In genomic region chr5:124954784-124955183, GRCh38 we compare ENCODE assay signal across 28 cellular contexts.
"Had no signal": no experiment of that assay in that cellular context is flagged by ENCODE, and none has a peak within 500 bp of the region (broad histone marks: within the 10 kb centered on the region; RNA-seq: fewer than 3 reads in every experiment).

No MANE protein-coding gene starts in this region.

- H3K4me3 Mint-ChIP-seq: activated CD8-positive, alpha-beta T cell treated with anti-CD3 and anti-CD28 coated beads for 36 hours; activated naive CD8-positive, alpha-beta T cell treated with anti-CD3 and anti-CD28 coated beads for 36 hours; activated T-cell treated with anti-CD3 and anti-CD28 coated beads, Interleukin-2, amount 50 U/mL, for 72 hours; activated T-helper 17 cell treated with anti-CD3 and anti-CD28 coated beads, Interleukin-2, amount 50 U/mL, for 72 hours; central memory CD8-positive, alpha-beta T cell had no signal

- H3K4me1 Mint-ChIP-seq: activated naive CD8-positive, alpha-beta T cell treated with anti-CD3 and anti-CD28 coated beads for 36 hours; activated T-helper 17 cell treated with anti-CD3 and anti-CD28 coated beads, Interleukin-2, amount 50 U/mL, for 72 hours; central memory CD8-positive, alpha-beta T cell had no signal

- H3K36me3 Mint-ChIP-seq: activated naive CD8-positive, alpha-beta T cell treated with anti-CD3 and anti-CD28 coated beads for 36 hours had no signal

- H3K9me3 Mint-ChIP-seq: activated CD8-positive, alpha-beta T cell treated with anti-CD3 and anti-CD28 coated beads for 36 hours; activated naive CD8-positive, alpha-beta T cell treated with anti-CD3 and anti-CD28 coated beads for 36 hours; activated T-helper 17 cell treated with anti-CD3 and anti-CD28 coated beads, Interleukin-2, amount 50 U/mL, for 72 hours had no signal

- H3K27me3 Mint-ChIP-seq: activated CD8-positive, alpha-beta T cell treated with anti-CD3 and anti-CD28 coated beads for 36 hours; activated naive CD8-positive, alpha-beta T cell treated with anti-CD3 and anti-CD28 coated beads for 36 hours; activated T-helper 17 cell treated with anti-CD3 and anti-CD28 coated beads, Interleukin-2, amount 50 U/mL, for 72 hours; central memory CD8-positive, alpha-beta T cell had no signal

- H3K27ac Mint-ChIP-seq: activated CD8-positive, alpha-beta T cell treated with anti-CD3 and anti-CD28 coated beads for 36 hours; activated naive CD8-positive, alpha-beta T cell treated with anti-CD3 and anti-CD28 coated beads for 36 hours; activated T-cell treated with anti-CD3 and anti-CD28 coated beads, Interleukin-2, amount 50 U/mL, for 72 hours; activated T-helper 17 cell treated with anti-CD3 and anti-CD28 coated beads, Interleukin-2, amount 50 U/mL, for 72 hours had no signal

- H3K27ac ChIP-seq: ascending aorta, cardiac muscle cell, WERI-Rb-1 had no signal

- DNase-seq: activated CD4-positive, alpha-beta T cell treated with anti-CD3 and anti-CD28 coated beads for 1 hour; activated CD4-positive, alpha-beta T cell treated with anti-CD3 and anti-CD28 coated beads for 48 hours; activated CD4-positive, alpha-beta T cell treated with anti-CD3 and anti-CD28 coated beads, Interleukin-2, amount 50 U/mL, for 4 hours; activated CD4-positive, CD25-positive, alpha-beta regulatory T cell; activated CD8-positive, alpha-beta T cell treated with anti-CD3 and anti-CD28 coated beads for 36 hours; activated effector memory CD4-positive, alpha-beta T cell treated with anti-CD3 and anti-CD28 coated beads, Interleukin-2, amount 50 U/mL, for 16 hours; activated naive CD4-positive, alpha-beta T cell; activated naive CD4-positive, alpha-beta T cell treated with anti-CD3 and anti-CD28 coated beads, Interleukin-2, amount 50 U/mL, for 16 hours; activated naive CD8-positive, alpha-beta T cell treated with anti-CD3 and anti-CD28 coated beads for 36 hours; activated T-cell treated with anti-CD3 and anti-CD28 coated beads, Interleukin-2, amount 50 U/mL, for 1 hour; activated T-cell treated with anti-CD3 and anti-CD28 coated beads, Interleukin-2, amount 50 U/mL, for 72 hours; amygdala; Karpas-422; MV-4-11; NCI-H1092; NCI-H1436 treated with DMSO at 0.1 percent for 48 hours; NCI-H1694 treated with DMSO at 0.1 percent for 48 hours; NCI-H2029; NCI-H345; NCI-H524 treated with DMSO at 0.1 percent for 48 hours; OCI-M1; Right ventricle myocardium superior; T1000; WERI-Rb-1 had no signal

- ATAC-seq: activated CD8-positive, alpha-beta T cell treated with anti-CD3 and anti-CD28 coated beads for 36 hours; activated T-cell treated with anti-CD3 and anti-CD28 coated beads, Interleukin-2, amount 50 U/mL, for 72 hours; activated T-helper 17 cell treated with anti-CD3 and anti-CD28 coated beads, Interleukin-2, amount 50 U/mL, for 72 hours had no signal
